Comparison of ENCODE assay signal across 1 cellular context in genomic region chr2:16012029-16012596, GRCh38.
TF ChIP-seq lines count a peak whose summit lies in the region.

No MANE protein-coding gene starts in this region.

TF ChIP-seq in WTC11, 78 proteins besides CTCF, POLR2A, EP300 and RAD21 (continued from another document):
- TF ChIP-seq ZNF317 (CRISPR knock-in tag; IDR thresholded peaks at IDR 0.05; ENCODE audit: borderline replicate concordance, low read depth) (no peak), NFYB (CRISPR knock-in tag; conservative IDR thresholded peaks at IDR 0.05; ENCODE audit: low read depth) (no peak), CDX4 (CRISPR knock-in tag; IDR thresholded peaks at IDR 0.05; ENCODE audit: borderline replicate concordance) (no peak), ZNF138 (CRISPR knock-in tag; conservative IDR thresholded peaks at IDR 0.05) (no peak), TEAD4 (CRISPR knock-in tag; IDR thresholded peaks at IDR 0.05) (no peak), AFF4 (CRISPR knock-in tag; IDR thresholded peaks at IDR 0.05; ENCODE audit: borderline replicate concordance) (no peak), MXD4 (CRISPR knock-in tag; IDR thresholded peaks at IDR 0.05; ENCODE audit: borderline replicate concordance) (no peak), KAT7 (CRISPR knock-in tag; IDR thresholded peaks at IDR 0.05; ENCODE audit: borderline replicate concordance) (no peak), ZNF396 (CRISPR knock-in tag; IDR thresholded peaks at IDR 0.05; ENCODE audit: borderline replicate concordance) (no peak)
